ENCODE assay signal across 7 cellular contexts in genomic region chr11:92492372-92492771, GRCh38.
"Had no signal": no experiment of that assay in that cellular context is flagged by ENCODE, and none has a peak within 500 bp of the region (broad histone marks: within the 10 kb centered on the region; RNA-seq: fewer than 3 reads in every experiment).

No MANE protein-coding gene starts in this region.

- H3K36me3 ChIP-seq: HAP-1 had no signal

- H3K4me1 ChIP-seq: HAP-1 had no signal

- H3K9me3 ChIP-seq: HAP-1 had no signal

- H3K4me3 ChIP-seq: GM23338, HAP-1 had no signal

- ATAC-seq: GM23338, HCT116, HepG2 had no signal

- DNase-seq: H7, HFFc6, KBM-7 had no signal
